In the genomic region with DNA sequence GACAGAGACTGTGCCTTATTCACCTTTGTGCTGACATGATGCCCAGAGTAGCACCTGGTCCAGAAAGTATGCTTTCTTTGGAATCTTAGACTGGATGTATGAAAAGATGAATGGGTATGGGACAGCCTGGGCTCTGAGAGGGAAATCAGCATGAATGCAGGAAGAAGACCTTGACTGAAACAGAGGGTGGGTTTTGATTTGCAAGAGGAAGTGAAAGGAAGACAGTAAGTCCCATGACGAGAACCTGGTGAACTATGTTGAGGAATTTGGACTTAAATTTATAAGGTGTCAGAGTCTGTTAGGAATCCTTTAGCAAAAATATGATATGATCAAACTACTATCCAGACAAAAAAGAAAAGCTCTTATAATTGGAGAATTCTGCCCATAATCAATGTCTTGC, we compare ENCODE assay signal across 16 cellular contexts.
A peak's percentile ranks its signal among the peaks of the same experiment; 100 is the strongest.
DNase-seq lines count a peak whose midpoint lies in the region; ATAC-seq and TF ChIP-seq lines count a peak whose summit lies in the region.
"Had no signal": no experiment of that assay in that cellular context is flagged by ENCODE, and none has a peak within 500 bp of the region (broad histone marks: within the 10 kb centered on the region; RNA-seq: fewer than 3 reads in every experiment).

No MANE protein-coding gene starts in this region.

- H3K27me3 ChIP-seq in Panc1 (ENCODE audit: control insufficient read depth, insufficient read depth, low read length) (no peaks in the 10 kb centered on the region), upper lobe of right lung (no peaks in the 10 kb centered on the region), endodermal cell (ENCODE audit: control insufficient read depth, insufficient read depth, low read length, poor library complexity, severe bottlenecking) (no peaks in the 10 kb centered on the region)

- CTCF ChIA-PET in Panc1 (lab: Charles Lee): no interaction called here

- ATAC-seq in GM18499 (IDR thresholded peaks at IDR 0.05; ENCODE audit: insufficient read depth, unreplicated experiment) (peak; percentile 53), GM21381 (IDR thresholded peaks at IDR 0.05; ENCODE audit: unreplicated experiment) (peak; percentile 52), HG03066 (IDR thresholded peaks at IDR 0.05; ENCODE audit: low read depth, unreplicated experiment) (peak; percentile 76), Panc1 (no peak), upper lobe of right lung (no peak), HG02588 (IDR thresholded peaks at IDR 0.05; ENCODE audit: unreplicated experiment) (no peak), left colon (no peak)
- ATAC-seq: activated CD4-positive, alpha-beta T cell treated with anti-CD3 and anti-CD28 coated beads for 36 hours; K562 had no signal

- TF ChIP-seq CTCF in Panc1 (IDR thresholded peaks at IDR 0.05) (no peak), upper lobe of right lung (IDR thresholded peaks at IDR 0.05) (no peak), endodermal cell (conservative IDR thresholded peaks at IDR 0.05) (no peak)

- H3K27ac ChIP-seq in Panc1 (ENCODE audit: low read length) (0 out of 2 replicates have a peak overlapping the region, but pooled peaks have one; percentile 26), upper lobe of right lung (no peak overlapping the region), endodermal cell (ENCODE audit: low read depth, low read length) (no peak overlapping the region)

- no peaks in the 10 kb centered on the region for H3K27me3 Mint-ChIP-seq in endodermal cell (ENCODE audit: insufficient read depth)
- H3K27me3 Mint-ChIP-seq: activated CD4-positive, alpha-beta T cell treated with anti-CD3 and anti-CD28 coated beads for 36 hours had no signal

- H3K9me3 ChIP-seq in Panc1 (ENCODE audit: control insufficient read depth, insufficient read depth, low read depth, low read length) (no peaks in the 10 kb centered on the region), upper lobe of right lung (no peaks in the 10 kb centered on the region), endodermal cell (ENCODE audit: control insufficient read depth, low read length) (no peaks in the 10 kb centered on the region)

- H3K9me3 Mint-ChIP-seq in endodermal cell: no peaks in the 10 kb centered on the region

- WGBS in endodermal cell (ENCODE audit: insufficient coverage in 1 of 2, insufficient read length in 1 of 2), 2 experiments: 100% methylated on average over 1 of the region's 1 CpG; no CpG with 5 or more reads in 1 of the 2 experiments

- POLR2A ChIA-PET in Panc1 (lab: Charles Lee): interaction anchor here (0.5 kb wide), 1 partner anchor 73 kb away, joined by 3 read pairs; no protein-coding TSS in a partner anchor

- in situ Hi-C loops in Panc1 (cut with HindIII; ENCODE audit: low pct_unique_long_range_greater_than_20kb, low sequenced_read_pairs): no loop called here

- H3K4me3 ChIP-seq in Panc1 (ENCODE audit: low read depth in 2 of 2, low read length in 2 of 2) (no peak overlapping the region), upper lobe of right lung (no peak overlapping the region), endodermal cell (ENCODE audit: low read length) (no peak overlapping the region)
- H3K4me3 ChIP-seq: K562 had no signal

- H3K36me3 ChIP-seq in Panc1 (ENCODE audit: control insufficient read depth, insufficient read depth, low read length) (no peaks in the 10 kb centered on the region), upper lobe of right lung (no peaks in the 10 kb centered on the region), endodermal cell (ENCODE audit: control insufficient read depth, insufficient read depth, low read length) (no peaks in the 10 kb centered on the region)

- no TSS peak for BruUV-seq in Panc1 (replicated peaks; lab: Mats Ljungman, UMichigan)

- H3K4me1 Mint-ChIP-seq in endodermal cell: peaks cover 7% of the 10 kb centered on the region

- no peak overlapping the region for H3K4me3 Mint-ChIP-seq in endodermal cell
- H3K4me3 Mint-ChIP-seq: activated CD4-positive, alpha-beta T cell treated with anti-CD3 and anti-CD28 coated beads for 36 hours had no signal

- H3K36me3 Mint-ChIP-seq in endodermal cell (ENCODE audit: low read depth): no peaks in the 10 kb centered on the region

- H3K9ac ChIP-seq in endodermal cell (ENCODE audit: extremely low read depth, low read length, poor library complexity, severe bottlenecking): no peak overlapping the region

- no peak for DNase-seq in Panc1 (ENCODE audit: low read depth, low spot score)
- no peak for DNase-seq in upper lobe of right lung
- DNase-seq in left colon: no peak
- DNase-seq in endodermal cell: no peak
- DNase-seq: activated CD4-positive, alpha-beta T cell treated with anti-CD3 and anti-CD28 coated beads for 36 hours; AML-193; central memory CD4-positive, alpha-beta T cell; H7; kidney; NCI-H446 treated with DMSO at 0.1 percent for 48 hours; stimulated activated CD4-positive, alpha-beta T cell treated with anti-CD3 and anti-CD28 coated beads, Interleukin-12 subunit alpha, Interleukin-12 subunit beta, amount 100 ng/mL, for 4 hours had no signal

- H3K27ac Mint-ChIP-seq in endodermal cell: no peak overlapping the region
- H3K27ac Mint-ChIP-seq: activated CD4-positive, alpha-beta T cell treated with anti-CD3 and anti-CD28 coated beads for 36 hours had no signal

- no peaks in the 10 kb centered on the region for H3K4me1 ChIP-seq in Panc1 (ENCODE audit: control insufficient read depth, insufficient read depth, low read length)
- peaks cover 5% of the 10 kb centered on the region for H3K4me1 ChIP-seq in upper lobe of right lung
- no peaks in the 10 kb centered on the region for H3K4me1 ChIP-seq in endodermal cell (ENCODE audit: control insufficient read depth, insufficient read depth, low read length)

- intact Hi-C loops in Panc1 (cut with micrococcal nuclease; ENCODE audit: unreplicated experiment) (no loop called here), upper lobe of right lung (cut with DNase I) (no loop called here), left colon (cut with DNase I, micrococcal nuclease) (no loop called here)

Comparison
In these comparisons a context has a peak if more than half of its experiments do, and no peak if none do; other contexts are left out.
1. ATAC-seq: peak in GM18499 (single experiment), GM21381 (single experiment) and HG03066 (single experiment); none in Panc1 (single experiment), upper lobe of right lung (single experiment), HG02588 (single experiment) and left colon (single experiment).